9 cellular contexts compared by ENCODE assay signal in genomic region chr2:231399853-231400667, GRCh38. TPM values are rescaled to one million over a fixed set of nuclear protein-coding genes. Genes with fewer than 3 reads are reported as not detected.
DNase-seq lines count a peak whose midpoint lies in the region; ATAC-seq, FAIRE-seq and TF ChIP-seq lines count a peak whose summit lies in the region.
"Had no signal": no experiment of that assay in that cellular context is flagged by ENCODE, and none has a peak within 500 bp of the region (broad histone marks: within the 10 kb centered on the region; RNA-seq: fewer than 3 reads in every experiment).

No MANE protein-coding gene starts in this region.

- DNase-seq in AG20443 (ENCODE audit: low spot score) (peak; percentile 68), NCI-H226 (peak; percentile 43), endodermal cell (no peak), GM19239 (ENCODE audit: insufficient read length, low spot score) (no peak)
- DNase-seq in stimulated activated CD4-positive, alpha-beta T cell treated with anti-CD3 and anti-CD28 coated beads, Interleukin-1b, Interleukin-23, amount 100 ng/mL, for 48 hours = no peak
- no peak for DNase-seq in activated effector memory CD4-positive, alpha-beta T cell treated with Interleukin-2 at 50 U/mL for 16 hours
- DNase-seq: activated naive CD8-positive, alpha-beta T cell treated with anti-CD3 and anti-CD28 coated beads, Interleukin-2, amount 10 ng/mL, durations not matched to agents 7 days and 5 days had no signal

- H3K4me1 ChIP-seq in endodermal cell (ENCODE audit: control insufficient read depth, insufficient read depth, low read length) (no peaks in the 10 kb centered on the region), muscle layer of colon (ENCODE audit: insufficient read depth, low read length) (peaks cover 9% of the 10 kb centered on the region)

- H3K27me3 ChIP-seq in endodermal cell (ENCODE audit: control insufficient read depth, insufficient read depth, low read length, poor library complexity, severe bottlenecking) (peaks cover 11% of the 10 kb centered on the region), muscle layer of colon (ENCODE audit: control insufficient read depth in 1 of 2, insufficient read depth in 2 of 2, low read length in 2 of 2) (peaks cover 0 to 9% of the 10 kb centered on the region in 2 donors)

- H3K9ac ChIP-seq in endodermal cell (ENCODE audit: extremely low read depth, low read length, poor library complexity, severe bottlenecking) = no peak overlapping the region
- H3K9ac ChIP-seq in muscle layer of colon (ENCODE audit: low read length) = no peak overlapping the region

- H3K9me3 ChIP-seq in endodermal cell (ENCODE audit: control insufficient read depth, low read length) (no peaks in the 10 kb centered on the region), muscle layer of colon (ENCODE audit: low read length) (no peaks in the 10 kb centered on the region)

- no peak for ATAC-seq in HG03196 (IDR thresholded peaks at IDR 0.05; ENCODE audit: unreplicated experiment)

- FAIRE-seq in GM19239 (lab: Jason Lieb, UNC) = no peak

- H3K36me3 ChIP-seq in endodermal cell (ENCODE audit: control insufficient read depth, insufficient read depth, low read length) (no peaks in the 10 kb centered on the region), muscle layer of colon (ENCODE audit: insufficient read depth, low read length) (no peaks in the 10 kb centered on the region)

- H3K9me3 Mint-ChIP-seq in endodermal cell = no peaks in the 10 kb centered on the region
- H3K9me3 Mint-ChIP-seq: activated naive CD8-positive, alpha-beta T cell treated with anti-CD3 and anti-CD28 coated beads, Interleukin-2, amount 10 ng/mL, durations not matched to agents 7 days and 5 days had no signal

- H3K27ac Mint-ChIP-seq in endodermal cell = peak overlapping the region; percentile 83
- H3K27ac Mint-ChIP-seq: activated naive CD8-positive, alpha-beta T cell treated with anti-CD3 and anti-CD28 coated beads, Interleukin-2, amount 10 ng/mL, durations not matched to agents 7 days and 5 days had no signal

- 89 to 90% methylated on average over 3 to 12 of the region's 12 CpGs for WGBS in endodermal cell (ENCODE audit: insufficient coverage in 1 of 2, insufficient read length in 1 of 2), 2 experiments

- H3K4me3 Mint-ChIP-seq in endodermal cell = no peak overlapping the region
- H3K4me3 Mint-ChIP-seq: activated naive CD8-positive, alpha-beta T cell treated with anti-CD3 and anti-CD28 coated beads, Interleukin-2, amount 10 ng/mL, durations not matched to agents 7 days and 5 days had no signal

- no peak for TF ChIP-seq CTCF in endodermal cell (conservative IDR thresholded peaks at IDR 0.05)

- H3K4me3 ChIP-seq in endodermal cell (ENCODE audit: low read length) (no peak overlapping the region), muscle layer of colon (ENCODE audit: low read depth in 1 of 2, low read length in 2 of 2) (no peak overlapping the region)

- H3K27me3 Mint-ChIP-seq in endodermal cell (ENCODE audit: insufficient read depth) = no peaks in the 10 kb centered on the region

- H3K27ac ChIP-seq in endodermal cell (ENCODE audit: low read depth, low read length) (no peak overlapping the region), muscle layer of colon (ENCODE audit: low read depth, low read length) (peak overlapping the region; percentile 34)

- H3K4me1 Mint-ChIP-seq in endodermal cell = peaks cover 44% of the 10 kb centered on the region

- peaks cover 8% of the 10 kb centered on the region for H3K36me3 Mint-ChIP-seq in endodermal cell (ENCODE audit: low read depth)
- H3K36me3 Mint-ChIP-seq: activated naive CD8-positive, alpha-beta T cell treated with anti-CD3 and anti-CD28 coated beads, Interleukin-2, amount 10 ng/mL, durations not matched to agents 7 days and 5 days had no signal

RNA-seq across cellular contexts. Expression of gene B3GNT7, which starts 4.5 kb away (rescaled TPM):
- 10 to 100 TPM; 13.0 to 32.3 TPM for total RNA-seq in endodermal cell
- polyA plus RNA-seq in endodermal cell (2013, experiment 1 of 2) = 5.7 TPM
- polyA plus RNA-seq in endodermal cell (2013, experiment 2 of 2) = 3.7 TPM

Comparison
In these comparisons a context has a peak if more than half of its experiments do, and no peak if none do; other contexts are left out.
1. DNase-seq: peak in AG20443 (single experiment) and NCI-H226 (single experiment); none in endodermal cell (single experiment), stimulated activated CD4-positive, alpha-beta T cell treated with anti-CD3 and anti-CD28 coated beads, Interleukin-1b, Interleukin-23, amount 100 ng/mL, for 48 hours (single experiment), activated effector memory CD4-positive, alpha-beta T cell treated with Interleukin-2 at 50 U/mL for 16 hours (single experiment) and GM19239 (single experiment).